In genomic region chr12:19482036-19482435, GRCh38 we compare ENCODE assay signal across 14 cellular contexts. TPM values are rescaled to one million over a fixed set of nuclear protein-coding genes. Genes with fewer than 3 reads are reported as not detected.
DNase-seq lines count a peak whose midpoint lies in the region; ATAC-seq and TF ChIP-seq lines count a peak whose summit lies in the region.
"Had no signal": no experiment of that assay in that cellular context is flagged by ENCODE, and none has a peak within 500 bp of the region (broad histone marks: within the 10 kb centered on the region; RNA-seq: fewer than 3 reads in every experiment).

No MANE protein-coding gene starts in this region.

- CTCF ChIA-PET in activated CD4-positive, alpha-beta T cell treated with anti-CD3 and anti-CD28 coated beads for 36 hours (lab: Charles Lee) = no interaction called here
- CTCF ChIA-PET in T-cell (lab: Charles Lee) = no interaction called here

- no peak for TF ChIP-seq CTCF in endothelial cell (IDR thresholded peaks at IDR 0.05; ENCODE audit: unreplicated experiment)

- POLR2A ChIA-PET in activated CD4-positive, alpha-beta T cell treated with anti-CD3 and anti-CD28 coated beads for 36 hours (lab: Charles Lee) = interaction anchor here (0.5 kb wide), 1 partner anchor 55 kb away, joined by 12 read pairs; no protein-coding TSS in a partner anchor
- POLR2A ChIA-PET in T-cell (lab: Charles Lee) = no interaction called here

- no peak for DNase-seq in activated CD4-positive, alpha-beta T cell treated with anti-CD3 and anti-CD28 coated beads for 36 hours
- no peak for DNase-seq in activated CD4-positive, alpha-beta T cell treated with anti-CD3 and anti-CD28 coated beads, Interleukin-2, amount 50 U/mL, for 48 hours
- DNase-seq in T-cell (no peak), endothelial cell (ENCODE audit: low spot score) (no peak), renal cortical epithelial cell (ENCODE audit: low read depth) (peak; percentile 47), caudate nucleus (lab: John Stamatoyannopoulos, UW) (no peak), T-helper 9 cell (no peak)
- DNase-seq in stimulated activated naive CD4-positive, alpha-beta T cell (lab: John Stamatoyannopoulos, UW) = no peak
- DNase-seq: 8988T, DND-41, foreskin fibroblast, left ventricle myocardium inferior, NCI-H748 treated with DMSO at 0.1 percent for 48 hours had no signal

- H3K36me3 Mint-ChIP-seq in activated CD4-positive, alpha-beta T cell treated with anti-CD3 and anti-CD28 coated beads for 36 hours (ENCODE audit: low read depth) = peaks cover 81% of the 10 kb centered on the region
- peaks cover 74% of the 10 kb centered on the region for H3K36me3 Mint-ChIP-seq in T-cell
- H3K36me3 Mint-ChIP-seq in endothelial cell (ENCODE audit: low read depth, unreplicated experiment) = peaks cover 40% of the 10 kb centered on the region

- no peaks in the 10 kb centered on the region for H3K27me3 Mint-ChIP-seq in activated CD4-positive, alpha-beta T cell treated with anti-CD3 and anti-CD28 coated beads for 36 hours
- no peaks in the 10 kb centered on the region for H3K27me3 Mint-ChIP-seq in T-cell
- H3K27me3 Mint-ChIP-seq in endothelial cell (ENCODE audit: unreplicated experiment) = peaks cover 6% of the 10 kb centered on the region

- H3K9me3 Mint-ChIP-seq in activated CD4-positive, alpha-beta T cell treated with anti-CD3 and anti-CD28 coated beads for 36 hours (ENCODE audit: low read depth) = peaks cover 27% of the 10 kb centered on the region
- H3K9me3 Mint-ChIP-seq in T-cell = peaks cover 4 to 18% (median 15%) of the 10 kb centered on the region in 3 donors
- no peaks in the 10 kb centered on the region for H3K9me3 Mint-ChIP-seq in endothelial cell (ENCODE audit: unreplicated experiment)

- H3K4me1 Mint-ChIP-seq in activated CD4-positive, alpha-beta T cell treated with anti-CD3 and anti-CD28 coated beads for 36 hours = peaks cover 63% of the 10 kb centered on the region
- H3K4me1 Mint-ChIP-seq in T-cell (peaks cover 72 to 82% (median 74%) of the 10 kb centered on the region in 3 donors), endothelial cell (ENCODE audit: unreplicated experiment) (peaks cover 23% of the 10 kb centered on the region)

- H3K27ac Mint-ChIP-seq in activated CD4-positive, alpha-beta T cell treated with anti-CD3 and anti-CD28 coated beads for 36 hours = peak overlapping the region; percentile 83
- H3K27ac Mint-ChIP-seq in T-cell = peak overlapping the region; percentile 87 to 90
- H3K27ac Mint-ChIP-seq in endothelial cell (ENCODE audit: unreplicated experiment) = peak overlapping the region; percentile 48

- no peak overlapping the region for H3K27ac ChIP-seq in caudate nucleus (ENCODE audit: low read depth, low read length)
- H3K27ac ChIP-seq: left ventricle myocardium inferior, tibial nerve had no signal

- ATAC-seq in activated CD4-positive, alpha-beta T cell treated with anti-CD3 and anti-CD28 coated beads for 36 hours = no peak
- ATAC-seq in T-cell (replicated peaks in 1 of 4) = peak in 1 of 4 experiments; percentile 15

- intact Hi-C loops in activated CD4-positive, alpha-beta T cell treated with anti-CD3 and anti-CD28 coated beads for 36 hours (cut with DNase I, micrococcal nuclease) = loop anchor here (2.0 to 5.0 kb wide), 3 partner anchors 40 to 49 kb away; no protein-coding TSS in a partner anchor

- H3K4me3 Mint-ChIP-seq in activated CD4-positive, alpha-beta T cell treated with anti-CD3 and anti-CD28 coated beads for 36 hours = no peak overlapping the region
- H3K4me3 Mint-ChIP-seq in T-cell = peak overlapping the region; percentile 13 to 62 (median 46)
- peak overlapping the region; percentile 53 for H3K4me3 Mint-ChIP-seq in endothelial cell (ENCODE audit: unreplicated experiment)

RNA-seq across cellular contexts. Expression of gene AEBP2, which starts 42.7 kb away (rescaled TPM):
- total RNA-seq in activated CD4-positive, alpha-beta T cell treated with anti-CD3 and anti-CD28 coated beads for 36 hours = 10 to 100 TPM; 44.2 to 52.9 TPM
- total RNA-seq in T-cell = 10 to 100 TPM; 43.4 to 71.5 (median 50.0) TPM
- 37.6 TPM for total RNA-seq in endothelial cell (ENCODE audit: unreplicated experiment)
- 21.7 and 61.7 TPM in 2 replicates for total RNA-seq in renal cortical epithelial cell
